8 cellular contexts compared by ENCODE assay signal in genomic region chr12:52032431-52032796, GRCh38. TPM values are rescaled to one million over a fixed set of nuclear protein-coding genes. Genes with fewer than 3 reads are reported as not detected.
A peak's percentile ranks its signal among the peaks of the same experiment; 100 is the strongest.
DNase-seq lines count a peak whose midpoint lies in the region; ATAC-seq and TF ChIP-seq lines count a peak whose summit lies in the region.

No MANE protein-coding gene starts in this region.

- ATAC-seq in HG03460 (IDR thresholded peaks at IDR 0.05; ENCODE audit: unreplicated experiment) (no peak), GM21390 (IDR thresholded peaks at IDR 0.05; ENCODE audit: unreplicated experiment) (no peak)

- peak overlapping the region; percentile 68 for H3K4me3 ChIP-seq in osteoblast (ENCODE audit: insufficient read depth, low read length)

- no peaks in the 10 kb centered on the region for H3K27me3 ChIP-seq in osteoblast (ENCODE audit: insufficient read depth, low read length)

- H3K36me3 Mint-ChIP-seq in activated naive CD4-positive, alpha-beta T cell treated with anti-CD3 and anti-CD28 coated beads for 36 hours (ENCODE audit: low read depth): no peaks in the 10 kb centered on the region
- no peaks in the 10 kb centered on the region for H3K36me3 Mint-ChIP-seq in activated CD4-positive, alpha-beta memory T cell treated with anti-CD3 and anti-CD28 coated beads, Interleukin-2, amount 10 ng/mL, durations not matched to agents 7 days and 5 days (ENCODE audit: low read depth)

- H3K79me2 ChIP-seq in osteoblast (ENCODE audit: insufficient read depth, low read length): peaks cover 1% of the 10 kb centered on the region

- H3K27ac Mint-ChIP-seq in activated naive CD4-positive, alpha-beta T cell treated with anti-CD3 and anti-CD28 coated beads for 36 hours: no peak overlapping the region
- peak overlapping the region; percentile 0 for H3K27ac Mint-ChIP-seq in activated CD4-positive, alpha-beta memory T cell treated with anti-CD3 and anti-CD28 coated beads, Interleukin-2, amount 10 ng/mL, durations not matched to agents 7 days and 5 days

- POLR2A ChIA-PET in activated CD4-positive, alpha-beta memory T cell treated with anti-CD3 and anti-CD28 coated beads, Interleukin-2, amount 10 ng/mL, durations not matched to agents 7 days and 5 days (lab: Charles Lee): interaction anchor here (0.7 to 2.9 kb wide), 10 partner anchors 9 to 49 kb away, joined by 3 to 18 read pairs (median 4); partner anchors contain the start of genes ATG101 and NR4A1

- H3K4me1 Mint-ChIP-seq in activated naive CD4-positive, alpha-beta T cell treated with anti-CD3 and anti-CD28 coated beads for 36 hours (ENCODE audit: low read depth): peaks cover 34% of the 10 kb centered on the region
- peaks cover 32% of the 10 kb centered on the region for H3K4me1 Mint-ChIP-seq in activated CD4-positive, alpha-beta memory T cell treated with anti-CD3 and anti-CD28 coated beads, Interleukin-2, amount 10 ng/mL, durations not matched to agents 7 days and 5 days

- peak overlapping the region; percentile 98 for H3K4me2 ChIP-seq in osteoblast (ENCODE audit: insufficient read depth, low read length)

- H3K4me3 Mint-ChIP-seq in activated naive CD4-positive, alpha-beta T cell treated with anti-CD3 and anti-CD28 coated beads for 36 hours: peak overlapping the region; percentile 56
- peak overlapping the region; percentile 60 for H3K4me3 Mint-ChIP-seq in activated CD4-positive, alpha-beta memory T cell treated with anti-CD3 and anti-CD28 coated beads, Interleukin-2, amount 10 ng/mL, durations not matched to agents 7 days and 5 days

- DNase-seq in activated naive CD4-positive, alpha-beta T cell treated with anti-CD3 and anti-CD28 coated beads for 36 hours: peak; percentile 35
- DNase-seq in activated naive CD4-positive, alpha-beta T cell (lab: John Stamatoyannopoulos, UW): no peak
- no peak for DNase-seq in activated CD4-positive, alpha-beta memory T cell treated with anti-CD3 and anti-CD28 coated beads, Interleukin-2, amount 10 ng/mL, durations not matched to agents 7 days and 5 days
- DNase-seq in globus pallidus (ENCODE audit: low spot score) (peak; percentile 73), osteoblast (ENCODE audit: insufficient read length, low spot score, missing footprints) (peak; percentile 96), T-helper 9 cell (no peak)

- CTCF ChIA-PET in activated naive CD4-positive, alpha-beta T cell treated with anti-CD3 and anti-CD28 coated beads for 36 hours (lab: Charles Lee): interaction anchor here (0.9 to 13.8 kb wide), 13 partner anchors 10 to 108 kb away, joined by 3 to 315 read pairs (median 8); partner anchors contain the start of genes ATG101 and NR4A1
- CTCF ChIA-PET in activated CD4-positive, alpha-beta memory T cell treated with anti-CD3 and anti-CD28 coated beads, Interleukin-2, amount 10 ng/mL, durations not matched to agents 7 days and 5 days (lab: Charles Lee): interaction anchor here (0.6 to 12.6 kb wide), 17 partner anchors 7 to 212 kb away, joined by 3 to 309 read pairs (median 5); partner anchors contain the start of genes ATG101, NR4A1 and SMIM41

- H4K20me1 ChIP-seq in osteoblast (ENCODE audit: insufficient read depth, low read length): no peaks in the 10 kb centered on the region

- H3K9me3 ChIP-seq in osteoblast (ENCODE audit: low read depth, low read length): no peaks in the 10 kb centered on the region

- intact Hi-C loops in activated naive CD4-positive, alpha-beta T cell treated with anti-CD3 and anti-CD28 coated beads for 36 hours (cut with micrococcal nuclease): no loop called here

- TF ChIP-seq CTCF in osteoblast (IDR thresholded peaks at IDR 0.05; ENCODE audit: extremely low read depth, low read depth, low read length): no peak

- peak overlapping the region; percentile 91 for H3K27ac ChIP-seq in osteoblast (ENCODE audit: low read depth, low read length)

- H3K27me3 Mint-ChIP-seq in activated naive CD4-positive, alpha-beta T cell treated with anti-CD3 and anti-CD28 coated beads for 36 hours (ENCODE audit: low read depth): no peaks in the 10 kb centered on the region
- H3K27me3 Mint-ChIP-seq in activated CD4-positive, alpha-beta memory T cell treated with anti-CD3 and anti-CD28 coated beads, Interleukin-2, amount 10 ng/mL, durations not matched to agents 7 days and 5 days: peaks cover 19% of the 10 kb centered on the region

- no peaks in the 10 kb centered on the region for H3K9me3 Mint-ChIP-seq in activated naive CD4-positive, alpha-beta T cell treated with anti-CD3 and anti-CD28 coated beads for 36 hours
- H3K9me3 Mint-ChIP-seq in activated CD4-positive, alpha-beta memory T cell treated with anti-CD3 and anti-CD28 coated beads, Interleukin-2, amount 10 ng/mL, durations not matched to agents 7 days and 5 days: no peaks in the 10 kb centered on the region

- peak overlapping the region; percentile 69 for H2AFZ ChIP-seq in osteoblast (ENCODE audit: low read length)

- no peaks in the 10 kb centered on the region for H3K36me3 ChIP-seq in osteoblast (ENCODE audit: insufficient read depth, low read length)

- peaks cover 20% of the 10 kb centered on the region for H3K4me1 ChIP-seq in osteoblast (ENCODE audit: insufficient read depth, low read length)

RNA-seq across cellular contexts. Expression of gene NR4A1, which starts 18.8 kb away (rescaled TPM):
- total RNA-seq in activated naive CD4-positive, alpha-beta T cell treated with anti-CD3 and anti-CD28 coated beads for 36 hours: 10 to 100 TPM; 64.2 to 64.8 TPM
- 10 to 100 TPM; 10.0 to 10.5 TPM for total RNA-seq in activated CD4-positive, alpha-beta memory T cell treated with anti-CD3 and anti-CD28 coated beads, Interleukin-2, amount 10 ng/mL, durations not matched to agents 7 days and 5 days
- 3.3 and 3.5 TPM in 2 replicates for total RNA-seq in osteoblast

RNA-seq across cellular contexts. Expression of gene TAMALIN, which starts 25.7 kb away (rescaled TPM):
- total RNA-seq in activated naive CD4-positive, alpha-beta T cell treated with anti-CD3 and anti-CD28 coated beads for 36 hours: 10 to 100 TPM; 14.7 to 14.8 TPM
- 1 to 10 TPM; 5.8 to 7.4 TPM for total RNA-seq in activated CD4-positive, alpha-beta memory T cell treated with anti-CD3 and anti-CD28 coated beads, Interleukin-2, amount 10 ng/mL, durations not matched to agents 7 days and 5 days
- 4.7 and 6.5 TPM in 2 replicates for total RNA-seq in osteoblast

RNA-seq across cellular contexts. Expression of gene ATG101, which starts 37.4 kb away (rescaled TPM):
- 10 to 100 TPM; 21.8 to 22.0 TPM for total RNA-seq in activated naive CD4-positive, alpha-beta T cell treated with anti-CD3 and anti-CD28 coated beads for 36 hours
- total RNA-seq in activated CD4-positive, alpha-beta memory T cell treated with anti-CD3 and anti-CD28 coated beads, Interleukin-2, amount 10 ng/mL, durations not matched to agents 7 days and 5 days: 10 to 100 TPM; 30.5 to 30.8 TPM
- total RNA-seq in osteoblast: 49.5 and 64.4 TPM in 2 replicates

RNA-seq across cellular contexts. Expression of gene SMIM41, which starts 47.1 kb away (rescaled TPM):
- total RNA-seq in activated naive CD4-positive, alpha-beta T cell treated with anti-CD3 and anti-CD28 coated beads for 36 hours: not detected
- not detected for total RNA-seq in activated CD4-positive, alpha-beta memory T cell treated with anti-CD3 and anti-CD28 coated beads, Interleukin-2, amount 10 ng/mL, durations not matched to agents 7 days and 5 days
- under 0.01 TPM in 1 of 2 replicates, not detected in the other for total RNA-seq in osteoblast

Comparison
In these comparisons a context has a peak if more than half of its experiments do, and no peak if none do; other contexts are left out.
1. DNase-seq: peak in activated naive CD4-positive, alpha-beta T cell treated with anti-CD3 and anti-CD28 coated beads for 36 hours (single experiment), globus pallidus (single experiment) and osteoblast (single experiment); none in activated naive CD4-positive, alpha-beta T cell (0 of 4), activated CD4-positive, alpha-beta memory T cell treated with anti-CD3 and anti-CD28 coated beads, Interleukin-2, amount 10 ng/mL, durations not matched to agents 7 days and 5 days (single experiment) and T-helper 9 cell (single experiment).
2. RNA of gene NR4A1, which starts 18.8 kb away (total RNA-seq): 64.2 to 64.8 TPM in activated naive CD4-positive, alpha-beta T cell treated with anti-CD3 and anti-CD28 coated beads for 36 hours; 10.0 to 10.5 TPM in activated CD4-positive, alpha-beta memory T cell treated with anti-CD3 and anti-CD28 coated beads, Interleukin-2, amount 10 ng/mL, durations not matched to agents 7 days and 5 days and 3.3 to 3.5 TPM in osteoblast; every median in the first group is over 4 times any median in the second.